In genomic region chr3:177694316-177694715, GRCh38 we compare ENCODE assay signal across 13 cellular contexts.
A peak's percentile ranks its signal among the peaks of the same experiment; 100 is the strongest.
DNase-seq lines count a peak whose midpoint lies in the region; ATAC-seq, FAIRE-seq and TF ChIP-seq lines count a peak whose summit lies in the region.
"Had no signal": no experiment of that assay in that cellular context is flagged by ENCODE, and none has a peak within 500 bp of the region (broad histone marks: within the 10 kb centered on the region; RNA-seq: fewer than 3 reads in every experiment).

No MANE protein-coding gene starts in this region.

- peak; percentile 93 for FAIRE-seq in endometrium (lab: Jason Lieb, UNC)

- no peak overlapping the region for H3K27ac Mint-ChIP-seq in immature natural killer cell
- H3K27ac Mint-ChIP-seq: activated CD4-positive, alpha-beta T cell treated with anti-CD3 and anti-CD28 coated beads, Interleukin-2, amount 10 ng/mL, durations not matched to agents 7 days and 5 days had no signal

- peaks cover 0 to 9% of the 10 kb centered on the region in 2 donors for H3K4me1 Mint-ChIP-seq in immature natural killer cell

- no peak overlapping the region for H3K4me3 Mint-ChIP-seq in immature natural killer cell
- H3K4me3 Mint-ChIP-seq: activated CD4-positive, alpha-beta T cell treated with anti-CD3 and anti-CD28 coated beads, Interleukin-2, amount 10 ng/mL, durations not matched to agents 7 days and 5 days had no signal

- no peak overlapping the region for H3K27ac ChIP-seq in foreskin keratinocyte
- H3K27ac ChIP-seq: gastroesophageal sphincter had no signal

- no peaks in the 10 kb centered on the region for H3K36me3 Mint-ChIP-seq in immature natural killer cell

- no peaks in the 10 kb centered on the region for H3K4me1 ChIP-seq in foreskin keratinocyte
- H3K4me1 ChIP-seq: gastroesophageal sphincter had no signal

- H3K27me3 ChIP-seq in foreskin keratinocyte = no peaks in the 10 kb centered on the region
- H3K27me3 ChIP-seq: gastroesophageal sphincter had no signal

- DNase-seq in LHCN-M2 (ENCODE audit: low read depth) (peak; percentile 54), pulmonary artery endothelial cell (ENCODE audit: low read depth, low spot score) (peak; percentile 75), immature natural killer cell (no peak), GOT3 (lab: John Stamatoyannopoulos, UW) (no peak), foreskin keratinocyte (no peak)
- DNase-seq: activated CD4-positive, alpha-beta T cell treated with anti-CD3 and anti-CD28 coated beads, Interleukin-2, amount 10 ng/mL, durations not matched to agents 7 days and 5 days; GF-D8; NCI-H1694; SHP77 had no signal

- TF ChIP-seq CTCF in foreskin keratinocyte (conservative IDR thresholded peaks at IDR 0.05) = no peak

- H3K9me3 Mint-ChIP-seq in immature natural killer cell = no peaks in the 10 kb centered on the region

- peak; percentile 75 for ATAC-seq in GM19438 (IDR thresholded peaks at IDR 0.05; ENCODE audit: low read depth, unreplicated experiment)
- no peak for ATAC-seq in GM21390 (IDR thresholded peaks at IDR 0.05; ENCODE audit: unreplicated experiment)
- no peak for ATAC-seq in foreskin keratinocyte
- ATAC-seq: gastroesophageal sphincter had no signal

- H3K27me3 Mint-ChIP-seq in immature natural killer cell (ENCODE audit: low read depth in 3 of 3) = peaks cover 0 to 4% (median 3%) of the 10 kb centered on the region in 3 donors
- H3K27me3 Mint-ChIP-seq: activated CD4-positive, alpha-beta T cell treated with anti-CD3 and anti-CD28 coated beads, Interleukin-2, amount 10 ng/mL, durations not matched to agents 7 days and 5 days had no signal

Comparison
In these comparisons a context has a peak if more than half of its experiments do, and no peak if none do; other contexts are left out.
1. DNase-seq: peak in LHCN-M2 (single experiment) and pulmonary artery endothelial cell (single experiment); none in immature natural killer cell (0 of 3), GOT3 (single experiment) and foreskin keratinocyte (0 of 2).